Comparison of ENCODE assay signal across 27 cellular contexts in genomic region chr12:130152386-130152785, GRCh38. TPM values are rescaled to one million over a fixed set of nuclear protein-coding genes. Genes with fewer than 3 reads are reported as not detected.
"Had no signal": no experiment of that assay in that cellular context is flagged by ENCODE, and none has a peak within 500 bp of the region (broad histone marks: within the 10 kb centered on the region; RNA-seq: fewer than 3 reads in every experiment).

No MANE protein-coding gene starts in this region.

- H3K36me3 ChIP-seq: colonic mucosa, esophagus squamous epithelium, gastrocnemius medialis, heart right ventricle, left lung, lower lobe of right lung had no signal

- H3K4me3 ChIP-seq: colonic mucosa, esophagus squamous epithelium, gastrocnemius medialis, heart right ventricle, left lung, lower lobe of right lung had no signal

- H3K27ac ChIP-seq: colonic mucosa, epithelial cell of prostate, esophagus squamous epithelium, gastrocnemius medialis, heart right ventricle, left lung, lower lobe of right lung had no signal

- DNase-seq: colonic mucosa; cortex of kidney; effector CD8-positive, alpha-beta T cell; effector memory CD8-positive, alpha-beta T cell; endodermal cell; erythroblast; esophagus squamous epithelium; foreskin fibroblast; foreskin melanocyte; gastrocnemius medialis; glutamatergic neuron; head of caudate nucleus; heart right ventricle; hippocampal formation; left cardiac atrium; left lung; left ventricle myocardium superior; lower lobe of right lung; mesenchymal stem cell; midbrain had no signal

- H3K9me3 ChIP-seq: colonic mucosa, esophagus squamous epithelium, gastrocnemius medialis, heart right ventricle, left lung, lower lobe of right lung had no signal

- FAIRE-seq: endometrium, islet of Langerhans, keratinocyte had no signal

- ATAC-seq: effector memory CD8-positive, alpha-beta T cell; esophagus mucosa; gastrocnemius medialis; heart right ventricle; left cardiac atrium; left lung; left ventricle myocardium superior; lower lobe of right lung had no signal

- H3K4me1 ChIP-seq: colonic mucosa, gastrocnemius medialis, heart right ventricle, left lung, lower lobe of right lung had no signal

- H3K27me3 ChIP-seq: colonic mucosa had no signal

RNA-seq across cellular contexts. Expression of gene FZD10, which starts 9.9 kb away (rescaled TPM):
- total RNA-seq: glomerular endothelial cell, mononuclear cell had no signal
